In genomic region chr7:89549768-89550167, GRCh38 we compare ENCODE assay signal across 17 cellular contexts.
DNase-seq lines count a peak whose midpoint lies in the region; ATAC-seq, FAIRE-seq and TF ChIP-seq lines count a peak whose summit lies in the region.
"Had no signal": no experiment of that assay in that cellular context is flagged by ENCODE, and none has a peak within 500 bp of the region (broad histone marks: within the 10 kb centered on the region; RNA-seq: fewer than 3 reads in every experiment).

No MANE protein-coding gene starts in this region.

- H3K9me3 Mint-ChIP-seq in neural progenitor cell (peaks cover 7% of the 10 kb centered on the region), chondrocyte (ENCODE audit: low read depth) (peaks cover 6% of the 10 kb centered on the region)

- H2AFZ ChIP-seq in HepG2 (ENCODE audit: low read length) (no peak overlapping the region), neural progenitor cell (replicated peaks) (peak overlapping the region; percentile 48)

- no peaks in the 10 kb centered on the region for H3K36me3 ChIP-seq in HepG2 (replicated peaks in 1 of 2; ENCODE audit: control insufficient read depth in 1 of 2, insufficient read depth in 2 of 2, low read length in 2 of 2)
- H3K36me3 ChIP-seq in right lobe of liver = no peaks in the 10 kb centered on the region
- H3K36me3 ChIP-seq in neural progenitor cell = no peaks in the 10 kb centered on the region
- H3K36me3 ChIP-seq in stomach = no peaks in the 10 kb centered on the region
- H3K36me3 ChIP-seq: BLaER1 treated with 17β-estradiol and CSF1 and Interleukin-3, amounts not matched to agents 10 nM and 100 nM had no signal

- H3K27ac Mint-ChIP-seq in neural progenitor cell (no peak overlapping the region), chondrocyte (ENCODE audit: unreplicated experiment) (no peak overlapping the region)
- H3K27ac Mint-ChIP-seq: CD4-positive, CD25-positive, alpha-beta regulatory T cell; HFFc6 had no signal

- no peak overlapping the region for H3K4me3 ChIP-seq in HepG2 (replicated peaks in 1 of 3; ENCODE audit: insufficient read depth in 1 of 3, low read depth in 2 of 3, low read length in 3 of 3)
- no peak overlapping the region for H3K4me3 ChIP-seq in right lobe of liver
- no peak overlapping the region for H3K4me3 ChIP-seq in neural progenitor cell
- no peak overlapping the region for H3K4me3 ChIP-seq in stomach
- H3K4me3 ChIP-seq: BLaER1 treated with 17β-estradiol and CSF1 and Interleukin-3, amounts not matched to agents 10 nM and 100 nM; GM12878; K562 had no signal

- POLR2A ChIA-PET in HepG2 (lab: Yijun Ruan, JAX) = no interaction called here

- no peak overlapping the region for H3K4me2 ChIP-seq in HepG2 (ENCODE audit: low read depth, low read length)
- no peak overlapping the region for H3K4me2 ChIP-seq in neural progenitor cell
- H3K4me2 ChIP-seq: BLaER1 treated with 17β-estradiol and CSF1 and Interleukin-3, amounts not matched to agents 10 nM and 100 nM had no signal

- 0% methylated on average over 1 of the region's 1 CpG for WGBS in HepG2 (ENCODE audit: low lambda C conversion rate)
- no CpG with 5 or more reads among the region's 1 CpG for WGBS in right lobe of liver (ENCODE audit: insufficient coverage, low coverage, low lambda C conversion rate, missing lambda C conversion rate)
- 72 to 97% (median 84%) methylated on average over 1 of the region's 1 CpG; no CpG with 5 or more reads in 1 of the 5 donors for WGBS in stomach, 5 donors

- CTCF ChIA-PET in HepG2 (lab: Yijun Ruan, JAX; ENCODE audit: low intra/inter-chr PET ratio, low total read pairs) = no interaction called here

- H3K27me3 Mint-ChIP-seq in neural progenitor cell (ENCODE audit: insufficient read depth, low read depth) = peaks cover 3% of the 10 kb centered on the region
- no peaks in the 10 kb centered on the region for H3K27me3 Mint-ChIP-seq in chondrocyte (ENCODE audit: low read depth)
- H3K27me3 Mint-ChIP-seq: CD4-positive, CD25-positive, alpha-beta regulatory T cell had no signal

- TF ChIP-seq CTCF in HepG2 (CRISPR knock-in tag; IDR thresholded peaks at IDR 0.05) (no peak), right lobe of liver (IDR thresholded peaks at IDR 0.05) (no peak), neural progenitor cell (IDR thresholded peaks at IDR 0.05) (no peak), stomach (IDR thresholded peaks at IDR 0.05) (no peak), chondrocyte (IDR thresholded peaks at IDR 0.05) (no peak)

- no peak overlapping the region for H3K27ac ChIP-seq in HepG2 (ENCODE audit: extremely low read length, insufficient read depth, low read length)
- H3K27ac ChIP-seq in right lobe of liver = no peak overlapping the region
- no peak overlapping the region for H3K27ac ChIP-seq in neural progenitor cell
- H3K27ac ChIP-seq in stomach = no peak overlapping the region
- no peak overlapping the region for H3K27ac ChIP-seq in caudate nucleus (ENCODE audit: low read depth, low read length)
- H3K27ac ChIP-seq: BLaER1 treated with 17β-estradiol and CSF1 and Interleukin-3, amounts not matched to agents 10 nM and 100 nM; HL-60 had no signal

- H3K4me1 Mint-ChIP-seq in neural progenitor cell = peaks cover 6% of the 10 kb centered on the region
- no peaks in the 10 kb centered on the region for H3K4me1 Mint-ChIP-seq in chondrocyte (ENCODE audit: low read depth)
- H3K4me1 Mint-ChIP-seq: CD4-positive, CD25-positive, alpha-beta regulatory T cell had no signal

- no peak for FAIRE-seq in HepG2 (lab: Jason Lieb, UNC)
- FAIRE-seq: GM12878, GM18507, K562 had no signal

- H4K20me1 ChIP-seq in HepG2 (ENCODE audit: insufficient read depth, low read length) (no peaks in the 10 kb centered on the region), neural progenitor cell (ENCODE audit: low read depth) (no peaks in the 10 kb centered on the region)
- H4K20me1 ChIP-seq: BLaER1 treated with 17β-estradiol and CSF1 and Interleukin-3, amounts not matched to agents 10 nM and 100 nM had no signal

- BruUV-seq in HepG2 (replicated peaks; lab: Mats Ljungman, UMichigan) = no TSS peak

- no peaks in the 10 kb centered on the region for H3K79me2 ChIP-seq in HepG2 (ENCODE audit: insufficient read depth, low read length)
- no peaks in the 10 kb centered on the region for H3K79me2 ChIP-seq in neural progenitor cell (ENCODE audit: low read depth)

- ATAC-seq in HepG2 (no peak), right lobe of liver (no peak)
- ATAC-seq: GM12878, K562 had no signal

- H3K4me3 Mint-ChIP-seq in neural progenitor cell (no peak overlapping the region), chondrocyte (ENCODE audit: unreplicated experiment) (no peak overlapping the region)
- H3K4me3 Mint-ChIP-seq: CD4-positive, CD25-positive, alpha-beta regulatory T cell; HFFc6 had no signal

- H3K4me1 ChIP-seq in HepG2 (ENCODE audit: insufficient read depth, low read length) = no peaks in the 10 kb centered on the region
- H3K4me1 ChIP-seq in right lobe of liver = no peaks in the 10 kb centered on the region
- no peaks in the 10 kb centered on the region for H3K4me1 ChIP-seq in neural progenitor cell
- no peaks in the 10 kb centered on the region for H3K4me1 ChIP-seq in stomach
- H3K4me1 ChIP-seq: BLaER1 treated with 17β-estradiol and CSF1 and Interleukin-3, amounts not matched to agents 10 nM and 100 nM had no signal

- H3K9me3 ChIP-seq in HepG2 (ENCODE audit: low read length) = no peaks in the 10 kb centered on the region
- H3K9me3 ChIP-seq in right lobe of liver = no peaks in the 10 kb centered on the region
- H3K9me3 ChIP-seq in neural progenitor cell (ENCODE audit: low read depth) = no peaks in the 10 kb centered on the region
- H3K9me3 ChIP-seq in stomach = peaks cover 0 to 3% (median 0%) of the 10 kb centered on the region in 4 donors
- H3K9me3 ChIP-seq: BLaER1 treated with 17β-estradiol and CSF1 and Interleukin-3, amounts not matched to agents 10 nM and 100 nM had no signal

- no peak for TF ChIP-seq POLR2A in HepG2 (IDR thresholded peaks at IDR 0.05; ENCODE audit: insufficient read depth in 1 of 2, low read depth in 2 of 2, low read length in 2 of 2)
- TF ChIP-seq POLR2A in right lobe of liver (IDR thresholded peaks at IDR 0.05) = no peak
- TF ChIP-seq POLR2A in stomach (IDR thresholded peaks at IDR 0.05) = no peak

- no peaks in the 10 kb centered on the region for H3K27me3 ChIP-seq in HepG2 (ENCODE audit: control insufficient read depth in 1 of 2, insufficient read depth in 2 of 2, low read length in 2 of 2)
- H3K27me3 ChIP-seq in right lobe of liver = no peaks in the 10 kb centered on the region
- H3K27me3 ChIP-seq in neural progenitor cell = no peaks in the 10 kb centered on the region
- H3K27me3 ChIP-seq in stomach = no peaks in the 10 kb centered on the region
- H3K27me3 ChIP-seq: BLaER1 treated with 17β-estradiol and CSF1 and Interleukin-3, amounts not matched to agents 10 nM and 100 nM had no signal

- in situ Hi-C loops in HepG2 (cut with HindIII; ENCODE audit: extremely low pct_ligation_motif_present, low pct_unique_long_range_greater_than_20kb) = no loop called here

- DNase-seq in HepG2 (ENCODE audit: low spot score) (no peak), right lobe of liver (no peak), ecto neural progenitor cell (ENCODE audit: low spot score) (peak; percentile 49), neural progenitor cell (ENCODE audit: low spot score) (no peak), stomach (no peak), chondrocyte (ENCODE audit: low spot score) (no peak), caudate nucleus (lab: John Stamatoyannopoulos, UW) (no peak)
- DNase-seq: 8988T; CD4-positive, CD25-positive, alpha-beta regulatory T cell; DMS53; HCEC 1CT; HFFc6 had no signal

- TF ChIP-seq RAD21 in HepG2 (CRISPR knock-in tag; IDR thresholded peaks at IDR 0.05) = no peak

- no peaks in the 10 kb centered on the region for H3K36me3 Mint-ChIP-seq in neural progenitor cell
- H3K36me3 Mint-ChIP-seq in chondrocyte (ENCODE audit: low read depth) = no peaks in the 10 kb centered on the region
- H3K36me3 Mint-ChIP-seq: CD4-positive, CD25-positive, alpha-beta regulatory T cell had no signal

- intact Hi-C loops in HepG2 (cut with micrococcal nuclease; ENCODE audit: unreplicated experiment) = no loop called here
- intact Hi-C loops in right lobe of liver (cut with DNase I) = no loop called here
- intact Hi-C loops in stomach (cut with DNase I; ENCODE audit: low total_unique reads) = no loop called here

- H3F3A ChIP-seq in neural progenitor cell (ENCODE audit: low read depth) = no peaks in the 10 kb centered on the region

- H3K9ac ChIP-seq in HepG2 (ENCODE audit: insufficient read depth, low read depth, low read length) = no peak overlapping the region
- H3K9ac ChIP-seq in neural progenitor cell = no peak overlapping the region
- H3K9ac ChIP-seq: BLaER1 treated with 17β-estradiol and CSF1 and Interleukin-3, amounts not matched to agents 10 nM and 100 nM had no signal

- TF ChIP-seq EP300 in HepG2 (IDR thresholded peaks at IDR 0.05; ENCODE audit: low read depth in 2 of 2, low read length in 2 of 2) = no peak
- no peak for TF ChIP-seq EP300 in HepG2 (CRISPR knock-in tag; IDR thresholded peaks at IDR 0.05; ENCODE audit: borderline replicate concordance)
- TF ChIP-seq EP300 in stomach (IDR thresholded peaks at IDR 0.05) = no peak

TF ChIP-seq in HepG2, 621 proteins besides CTCF, POLR2A, EP300 and RAD21:
- TF ChIP-seq MNT (IDR thresholded peaks at IDR 0.05) = peak; percentile 73
- no peak for TF ChIP-seq TBX2 (CRISPR knock-in tag; IDR thresholded peaks at IDR 0.05; ENCODE audit: borderline replicate concordance)
- TF ChIP-seq ZFP36L2 (CRISPR knock-in tag; IDR thresholded peaks at IDR 0.05) = no peak
